31 cellular contexts compared by ENCODE assay signal in genomic region chr2:119449526-119449925, GRCh38. TPM values are rescaled to one million over a fixed set of nuclear protein-coding genes. Genes with fewer than 3 reads are reported as not detected.
DNase-seq lines count a peak whose midpoint lies in the region; ATAC-seq and TF ChIP-seq lines count a peak whose summit lies in the region.
"Had no signal": no experiment of that assay in that cellular context is flagged by ENCODE, and none has a peak within 500 bp of the region (broad histone marks: within the 10 kb centered on the region; RNA-seq: fewer than 3 reads in every experiment).

No MANE protein-coding gene starts in this region.

- H3K36me3 ChIP-seq in breast epithelium = no peaks in the 10 kb centered on the region
- H3K36me3 ChIP-seq: esophagus muscularis mucosa, pancreas, stomach, thyroid gland had no signal

- no peaks in the 10 kb centered on the region for H3K9me3 ChIP-seq in breast epithelium
- H3K9me3 ChIP-seq: esophagus muscularis mucosa, pancreas, stomach, thyroid gland had no signal

- BruUV-seq in MCF 10A (replicated peaks; lab: Mats Ljungman, UMichigan) = no TSS peak

- no peaks in the 10 kb centered on the region for H3K4me1 ChIP-seq in breast epithelium
- H3K4me1 ChIP-seq: esophagus muscularis mucosa, pancreas, stomach had no signal

- peaks cover 12% of the 10 kb centered on the region for H3K27me3 Mint-ChIP-seq in MCF 10A (ENCODE audit: insufficient read depth, unreplicated experiment)

- H3K4me3 Mint-ChIP-seq in MCF 10A (ENCODE audit: unreplicated experiment) = no peak overlapping the region
- H3K4me3 Mint-ChIP-seq: activated CD8-positive, alpha-beta T cell treated with anti-CD3 and anti-CD28 coated beads for 36 hours; activated naive CD4-positive, alpha-beta T cell treated with anti-CD3 and anti-CD28 coated beads for 36 hours; activated T-helper 1 cell treated with anti-CD3 and anti-CD28 coated beads, Interleukin-12 subunit alpha, Interleukin-12 subunit beta, Interleukin-2, Interleukin-4 antibody, amounts not matched to agents 30 ng/mL and 10 ng/mL and 1 ng/mL, durations not matched to agents 14 hours and 24 hours and 36 hours; CD8-positive, alpha-beta memory T cell; neural crest cell had no signal

- no peaks in the 10 kb centered on the region for H3K27me3 ChIP-seq in breast epithelium
- H3K27me3 ChIP-seq: pancreas, stomach, thyroid gland had no signal

- H3K27ac ChIP-seq in breast epithelium (no peak overlapping the region), caudate nucleus (ENCODE audit: low read depth, low read length) (no peak overlapping the region)
- H3K27ac ChIP-seq: esophagus muscularis mucosa, pancreas, PC-9, stomach, thyroid gland had no signal

- no peak for TF ChIP-seq POLR2A in breast epithelium (IDR thresholded peaks at IDR 0.05)

- H3K36me3 Mint-ChIP-seq in MCF 10A (ENCODE audit: insufficient read depth, unreplicated experiment) = no peaks in the 10 kb centered on the region
- H3K36me3 Mint-ChIP-seq: CD8-positive, alpha-beta memory T cell had no signal

- H3K9me3 Mint-ChIP-seq in MCF 10A (ENCODE audit: unreplicated experiment) = no peaks in the 10 kb centered on the region
- H3K9me3 Mint-ChIP-seq: activated CD8-positive, alpha-beta T cell treated with anti-CD3 and anti-CD28 coated beads for 36 hours; activated naive CD4-positive, alpha-beta T cell treated with anti-CD3 and anti-CD28 coated beads for 36 hours; activated T-helper 1 cell treated with anti-CD3 and anti-CD28 coated beads, Interleukin-12 subunit alpha, Interleukin-12 subunit beta, Interleukin-2, Interleukin-4 antibody, amounts not matched to agents 30 ng/mL and 10 ng/mL and 1 ng/mL, durations not matched to agents 14 hours and 24 hours and 36 hours; CD8-positive, alpha-beta memory T cell; neural crest cell had no signal

- DNase-seq in MCF 10A (ENCODE audit: unreplicated experiment) = peak; percentile 30
- DNase-seq in breast epithelium (ENCODE audit: low spot score in 2 of 2) = no peak
- peak; percentile 82 for DNase-seq in NCI-H2029 (lab: John Stamatoyannopoulos, UW)
- peak; percentile 46 for DNase-seq in astrocyte of the hippocampus (ENCODE audit: low read depth, low spot score)
- DNase-seq in caudate nucleus (lab: John Stamatoyannopoulos, UW) = no peak
- DNase-seq: activated CD4-positive, alpha-beta T cell treated with anti-CD3 and anti-CD28 coated beads for 1 hour; activated CD8-positive, alpha-beta memory T cell treated with anti-CD3 and anti-CD28 coated beads, Interleukin-2, amount 50 U/mL, for 48 hours; activated CD8-positive, alpha-beta T cell treated with anti-CD3 and anti-CD28 coated beads for 36 hours; activated naive CD4-positive, alpha-beta T cell treated with anti-CD3 and anti-CD28 coated beads for 36 hours; CD8-positive, alpha-beta memory T cell; foreskin fibroblast; GOT3; head of caudate nucleus; islet precursor cell; left ventricle myocardium superior; mesendoderm; NCI-H1417; NCI-H524; pancreas; PC-9; stimulated activated CD4-positive, alpha-beta T cell treated with anti-CD3 and anti-CD28 coated beads, Interleukin-2, amount 100 ng/mL, for 48 hours; stomach; thyroid gland had no signal

- no peaks in the 10 kb centered on the region for H3K4me1 Mint-ChIP-seq in MCF 10A (ENCODE audit: insufficient read depth, unreplicated experiment)
- H3K4me1 Mint-ChIP-seq: CD8-positive, alpha-beta memory T cell had no signal

- H3K27ac Mint-ChIP-seq in MCF 10A (ENCODE audit: low read depth, unreplicated experiment) = no peak overlapping the region
- H3K27ac Mint-ChIP-seq: activated CD8-positive, alpha-beta T cell treated with anti-CD3 and anti-CD28 coated beads for 36 hours; activated naive CD4-positive, alpha-beta T cell treated with anti-CD3 and anti-CD28 coated beads for 36 hours; activated T-helper 1 cell treated with anti-CD3 and anti-CD28 coated beads, Interleukin-12 subunit alpha, Interleukin-12 subunit beta, Interleukin-2, Interleukin-4 antibody, amounts not matched to agents 30 ng/mL and 10 ng/mL and 1 ng/mL, durations not matched to agents 14 hours and 24 hours and 36 hours had no signal

- intact Hi-C loops in MCF 10A (cut with micrococcal nuclease) (no loop called here), breast epithelium (cut with DNase I; ENCODE audit: low total_unique reads) (no loop called here)

- ATAC-seq in HG02678 (IDR thresholded peaks at IDR 0.05; ENCODE audit: unreplicated experiment) = no peak
- no peak for ATAC-seq in GM21390 (IDR thresholded peaks at IDR 0.05; ENCODE audit: unreplicated experiment)
- ATAC-seq in GM21723 (IDR thresholded peaks at IDR 0.05; ENCODE audit: unreplicated experiment) = no peak
- ATAC-seq: activated CD8-positive, alpha-beta T cell treated with anti-CD3 and anti-CD28 coated beads for 36 hours; left ventricle myocardium superior; pancreas had no signal

- no peak overlapping the region for H3K4me3 ChIP-seq in breast epithelium
- H3K4me3 ChIP-seq: esophagus muscularis mucosa, pancreas, PC-9, stomach, thyroid gland had no signal

- POLR2A ChIA-PET in MCF 10A (lab: Yijun Ruan, JAX) = no interaction called here

- TF ChIP-seq CTCF in MCF 10A (IDR thresholded peaks at IDR 0.05; ENCODE audit: unreplicated experiment) (no peak), breast epithelium (IDR thresholded peaks at IDR 0.05) (no peak)

- CTCF ChIA-PET in MCF 10A (lab: Yijun Ruan, JAX) = interaction anchor here (0.6 kb wide), 1 partner anchor 17 kb away, joined by 3 read pairs; no protein-coding TSS in a partner anchor

RNA-seq across cellular contexts. Expression of gene TMEM37, which starts 17.9 kb away (rescaled TPM):
- total RNA-seq in MCF 10A (2022) (0.17 TPM in 1 of 2 replicates, not detected in the other), breast epithelium (10 to 100 TPM in 1 of 3 donors, 1 to 10 TPM in 2; 8.8 to 43.2 (median 9.4) TPM)
- total RNA-seq: activated CD8-positive, alpha-beta T cell treated with anti-CD3 and anti-CD28 coated beads for 36 hours; activated naive CD4-positive, alpha-beta T cell treated with anti-CD3 and anti-CD28 coated beads for 36 hours; activated T-helper 1 cell treated with anti-CD3 and anti-CD28 coated beads, Interleukin-12 subunit alpha, Interleukin-12 subunit beta, Interleukin-2, Interleukin-4 antibody, amounts not matched to agents 30 ng/mL and 10 ng/mL and 1 ng/mL, durations not matched to agents 14 hours and 24 hours and 36 hours; CD8-positive, alpha-beta memory T cell; Daoy; T-helper 2 cell treated with Interferon-gamma antibody and Interleukin-4, amounts not matched to agents 100 ng/mL and 5 ng/mL, for 36 hours had no signal

Comparison
In these comparisons a context has a peak if more than half of its experiments do, and no peak if none do; other contexts are left out.
1. DNase-seq: peak in MCF 10A (single experiment), NCI-H2029 (single experiment) and astrocyte of the hippocampus (single experiment); none in breast epithelium (0 of 2) and caudate nucleus (0 of 61).